15 cellular contexts compared by ENCODE assay signal in the genomic region with DNA sequence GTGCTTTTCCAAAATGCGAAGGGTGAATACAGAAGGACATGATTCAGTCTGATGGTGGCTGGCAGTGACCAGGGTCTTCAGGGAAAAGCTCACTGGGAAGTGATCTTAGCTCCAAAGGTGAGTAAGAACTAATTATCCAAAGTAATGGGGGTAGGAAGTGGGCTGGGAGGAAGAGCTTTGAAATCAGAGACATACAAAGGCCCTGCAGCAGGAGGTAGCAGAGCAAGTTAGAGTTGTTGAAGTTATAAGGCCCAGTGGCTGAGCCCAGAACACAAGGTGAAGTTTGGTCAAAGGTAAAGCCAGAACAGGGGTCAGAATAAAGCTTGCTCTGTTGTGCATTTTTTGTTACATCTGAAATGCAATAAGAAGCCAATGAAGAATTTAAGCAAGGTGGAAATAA.
DNase-seq lines count a peak whose midpoint lies in the region; ATAC-seq and TF ChIP-seq lines count a peak whose summit lies in the region.
"Had no signal": no experiment of that assay in that cellular context is flagged by ENCODE, and none has a peak within 500 bp of the region (broad histone marks: within the 10 kb centered on the region; RNA-seq: fewer than 3 reads in every experiment).

No MANE protein-coding gene starts in this region.

- no peaks in the 10 kb centered on the region for H3K9me3 ChIP-seq in heart left ventricle
- H3K9me3 ChIP-seq in right atrium auricular region: no peaks in the 10 kb centered on the region
- no peaks in the 10 kb centered on the region for H3K9me3 ChIP-seq in MM.1S (replicated peaks; ENCODE audit: insufficient read depth, low read length)
- H3K9me3 ChIP-seq in esophagus squamous epithelium: no peaks in the 10 kb centered on the region
- H3K9me3 ChIP-seq in stomach: no peaks in the 10 kb centered on the region
- H3K9me3 ChIP-seq in tibial nerve: no peaks in the 10 kb centered on the region
- H3K9me3 ChIP-seq: thyroid gland had no signal

- TF ChIP-seq EP300 in stomach (IDR thresholded peaks at IDR 0.05): no peak
- no peak for TF ChIP-seq EP300 in tibial nerve (IDR thresholded peaks at IDR 0.05)

- no peaks in the 10 kb centered on the region for H4K20me1 ChIP-seq in MM.1S (ENCODE audit: insufficient read depth, low read length)

- TF ChIP-seq CTCF in heart left ventricle (IDR thresholded peaks at IDR 0.05) (no peak), right atrium auricular region (IDR thresholded peaks at IDR 0.05) (no peak), MM.1S (IDR thresholded peaks at IDR 0.05; ENCODE audit: low read length) (no peak), esophagus squamous epithelium (IDR thresholded peaks at IDR 0.05) (no peak), stomach (IDR thresholded peaks at IDR 0.05) (no peak), tibial nerve (IDR thresholded peaks at IDR 0.05) (no peak)

- peaks cover 0 to 42% (median 16%) of the 10 kb centered on the region in 12 donors for H3K4me1 ChIP-seq in heart left ventricle
- peaks cover 0 to 22% of the 10 kb centered on the region in 2 donors for H3K4me1 ChIP-seq in right atrium auricular region
- peaks cover 13% of the 10 kb centered on the region; the same call in 1 of the 2 replicates for H3K4me1 ChIP-seq in MM.1S (ENCODE audit: low read length)
- peaks cover 0 to 34% (median 8%) of the 10 kb centered on the region in 3 donors for H3K4me1 ChIP-seq in esophagus squamous epithelium
- H3K4me1 ChIP-seq in stomach: peaks cover 17 to 59% (median 28%) of the 10 kb centered on the region in 4 donors
- H3K4me1 ChIP-seq in tibial nerve: peaks cover 0 to 23% (median 4%) of the 10 kb centered on the region in 4 donors

- H3K27ac ChIP-seq in heart left ventricle (peak overlapping the region in 7 of 12 donors; percentile 11 to 74 (median 61)), right atrium auricular region (no peak overlapping the region), MM.1S (ENCODE audit: low read length) (no peak overlapping the region), esophagus squamous epithelium (peak overlapping the region in 3 of 4 donors; percentile 23 to 62 (median 46)), stomach (peak overlapping the region; percentile 13 to 71 (median 65)), tibial nerve (no peak overlapping the region)
- H3K27ac ChIP-seq: thyroid gland had no signal

- H3K9me2 ChIP-seq in MM.1S (replicated peaks; ENCODE audit: insufficient read depth, low read length): no peaks in the 10 kb centered on the region

- DNase-seq in heart left ventricle (no peak), right atrium auricular region (ENCODE audit: low spot score) (no peak), MM.1S (no peak), esophagus squamous epithelium (lab: John Stamatoyannopoulos, UW) (no peak), stomach (no peak), tibial nerve (ENCODE audit: low spot score in 2 of 2) (no peak), DMS153 treated with DMSO at 0.1 percent for 48 hours (lab: John Stamatoyannopoulos, UW; ENCODE audit: unreplicated experiment) (no peak)
- DNase-seq: activated CD4-positive, alpha-beta T cell treated with anti-CD3 and anti-CD28 coated beads, Interleukin-2, amount 50 U/mL, for 48 hours; activated gamma-delta T cell; effector CD4-positive, alpha-beta T cell; NCI-H1417; NK-92 treated with Interleukin-12 subunit alpha and Interleukin-12 subunit beta, amount 100 ng/mL, for 24 hours; T-helper 9 cell; thyroid gland had no signal

- TF ChIP-seq POLR2A in heart left ventricle (IDR thresholded peaks at IDR 0.05) (no peak), esophagus squamous epithelium (IDR thresholded peaks at IDR 0.05) (no peak), stomach (IDR thresholded peaks at IDR 0.05) (no peak), tibial nerve (IDR thresholded peaks at IDR 0.05) (no peak)

- no peak overlapping the region for H3K4me3 ChIP-seq in heart left ventricle
- H3K4me3 ChIP-seq in right atrium auricular region: no peak overlapping the region
- H3K4me3 ChIP-seq in MM.1S (ENCODE audit: low read length): peak overlapping the region; percentile 31; the same call in 1 of the 2 replicates
- no peak overlapping the region for H3K4me3 ChIP-seq in esophagus squamous epithelium
- H3K4me3 ChIP-seq in stomach: no peak overlapping the region
- no peak overlapping the region for H3K4me3 ChIP-seq in tibial nerve
- H3K4me3 ChIP-seq: thyroid gland had no signal

- 89 to 99% (median 95%) methylated on average over 1 of the region's 1 CpG for whole genome bisulfite sequencing in heart left ventricle, 4 donors
- WGBS in esophagus squamous epithelium, 2 donors: 71 to 73% methylated on average over 1 of the region's 1 CpG
- WGBS in stomach, 5 donors: 95 to 97% (median 95%) methylated on average over 1 of the region's 1 CpG
- WGBS in tibial nerve, 2 donors: 81 to 94% methylated on average over 1 of the region's 1 CpG

- H3K9ac ChIP-seq in MM.1S (ENCODE audit: low read length): peak overlapping the region; percentile 16; the same call in 1 of the 2 replicates

- H3K36me3 ChIP-seq in heart left ventricle (no peaks in the 10 kb centered on the region), right atrium auricular region (no peaks in the 10 kb centered on the region), MM.1S (replicated peaks; ENCODE audit: insufficient read depth, low read length) (no peaks in the 10 kb centered on the region), esophagus squamous epithelium (no peaks in the 10 kb centered on the region), stomach (no peaks in the 10 kb centered on the region), tibial nerve (no peaks in the 10 kb centered on the region)
- H3K36me3 ChIP-seq: thyroid gland had no signal

- no peaks in the 10 kb centered on the region for H3K79me2 ChIP-seq in MM.1S (ENCODE audit: low read length)

- H3K4me2 ChIP-seq in MM.1S (ENCODE audit: low read depth, low read length): peak overlapping the region; percentile 62; the same call in 1 of the 2 replicates

- H3K27me3 ChIP-seq in heart left ventricle (no peaks in the 10 kb centered on the region), right atrium auricular region (no peaks in the 10 kb centered on the region), MM.1S (replicated peaks; ENCODE audit: insufficient read depth, low read length) (no peaks in the 10 kb centered on the region), esophagus squamous epithelium (no peaks in the 10 kb centered on the region), stomach (no peaks in the 10 kb centered on the region), tibial nerve (no peaks in the 10 kb centered on the region)
- H3K27me3 ChIP-seq: thyroid gland had no signal

- H3F3A ChIP-seq in MM.1S (ENCODE audit: insufficient read depth, low read length): no peaks in the 10 kb centered on the region

- intact Hi-C loops in heart left ventricle (cut with DNase I) (no loop called here), esophagus squamous epithelium (cut with DNase I) (no loop called here), stomach (cut with DNase I; ENCODE audit: low total_unique reads) (no loop called here)

- ATAC-seq in heart left ventricle (peak in 1 of 4 donors; percentile 10), HG03571 (IDR thresholded peaks at IDR 0.05; ENCODE audit: unreplicated experiment) (no peak)

- H2AFZ ChIP-seq in MM.1S (ENCODE audit: low read length): no peak overlapping the region

Comparison
In these comparisons a context has a peak if more than half of its experiments do, and no peak if none do; other contexts are left out.
1. H3K27ac ChIP-seq: peak in heart left ventricle (7 of 12), esophagus squamous epithelium (3 of 4) and stomach (5 of 5); none in right atrium auricular region (0 of 2), MM.1S (single experiment) and tibial nerve (0 of 4).